10 cellular contexts compared by ENCODE assay signal in genomic region chr7:100220833-100221718, GRCh38. TPM values are rescaled to one million over a fixed set of nuclear protein-coding genes. Genes with fewer than 3 reads are reported as not detected.
DNase-seq lines count a peak whose midpoint lies in the region; TF ChIP-seq lines count a peak whose summit lies in the region.
"Had no signal": no experiment of that assay in that cellular context is flagged by ENCODE, and none has a peak within 500 bp of the region (broad histone marks: within the 10 kb centered on the region; RNA-seq: fewer than 3 reads in every experiment).

No MANE protein-coding gene starts in this region.

- no peaks in the 10 kb centered on the region for H3K27me3 ChIP-seq in breast epithelium
- H3K27me3 ChIP-seq in mammary epithelial cell (ENCODE audit: insufficient read depth, low read length): no peaks in the 10 kb centered on the region
- H3K27me3 ChIP-seq in dorsolateral prefrontal cortex: no peaks in the 10 kb centered on the region
- no peaks in the 10 kb centered on the region for H3K27me3 ChIP-seq in H9 (ENCODE audit: insufficient read depth, low read length)

- H3K14ac ChIP-seq in H9 (ENCODE audit: insufficient read depth, low read length): no peak overlapping the region

- H3K4me1 ChIP-seq in breast epithelium (no peaks in the 10 kb centered on the region), mammary epithelial cell (ENCODE audit: insufficient read depth, low read length) (no peaks in the 10 kb centered on the region), H9 (ENCODE audit: insufficient read depth, low read length) (no peaks in the 10 kb centered on the region)
- H3K4me1 ChIP-seq: A549 had no signal

- H3K4me1 Mint-ChIP-seq in activated naive CD8-positive, alpha-beta T cell (ENCODE audit: low read depth): peaks cover 57% of the 10 kb centered on the region
- H3K4me1 Mint-ChIP-seq in H9: peaks cover 3 to 6% of the 10 kb centered on the region in 2 experiments; a peak in 3 of 4 replicates

- H3K9me3 ChIP-seq in breast epithelium: no peaks in the 10 kb centered on the region
- no peaks in the 10 kb centered on the region for H3K9me3 ChIP-seq in mammary epithelial cell (replicated peaks; ENCODE audit: insufficient read depth, low read length)
- H3K9me3 ChIP-seq in H9 (ENCODE audit: control insufficient read depth, low read depth, low read length): no peaks in the 10 kb centered on the region
- H3K9me3 ChIP-seq: A549 had no signal

- H4K20me1 ChIP-seq in mammary epithelial cell (ENCODE audit: insufficient read depth, low read length) (no peaks in the 10 kb centered on the region), H9 (ENCODE audit: control insufficient read depth, insufficient read depth, insufficient read length) (no peaks in the 10 kb centered on the region)

- H2BK12ac ChIP-seq in H9 (ENCODE audit: insufficient read length, low read depth, low read length): no peak overlapping the region

- H2AFZ ChIP-seq in mammary epithelial cell (ENCODE audit: low read depth, low read length) (no peak overlapping the region), H9 (ENCODE audit: low read length) (no peak overlapping the region)

- no TSS peak for BruUV-seq in mammary epithelial cell (replicated peaks; lab: Mats Ljungman, UMichigan)

- no peak overlapping the region for H2AK5ac ChIP-seq in H9 (ENCODE audit: insufficient read length, low read length)

- H2BK15ac ChIP-seq in H9 (ENCODE audit: low read depth, low read length): no peak overlapping the region

- H3K23me2 ChIP-seq in H9 (ENCODE audit: insufficient read length, low read depth, low read length, poor library complexity, severe bottlenecking): no peaks in the 10 kb centered on the region

- TF ChIP-seq CTCF in breast epithelium (IDR thresholded peaks at IDR 0.05): no peak
- TF ChIP-seq CTCF in mammary epithelial cell (conservative IDR thresholded peaks at IDR 0.05 in 1 of 2, IDR thresholded peaks at IDR 0.05 in 1 of 2; ENCODE audit: extremely low read depth in 1 of 2, insufficient read depth in 1 of 2, low read depth in 1 of 2, low read length in 2 of 2): no peak
- TF ChIP-seq CTCF in RWPE1 (conservative IDR thresholded peaks at IDR 0.05; ENCODE audit: low read depth): no peak
- no peak for TF ChIP-seq CTCF in dorsolateral prefrontal cortex (IDR thresholded peaks at IDR 0.05 in 54 of 56, conservative IDR thresholded peaks at IDR 0.05 in 2 of 56; ENCODE audit: low read depth in 1 of 56, partially characterized antibody in 56 of 56)
- TF ChIP-seq CTCF in H9 (conservative IDR thresholded peaks at IDR 0.05): no peak

- dilution Hi-C loops in mammary epithelial cell (cut with HindIII; ENCODE audit: low sequenced_read_pairs): no loop called here

- H3K4me3 ChIP-seq in breast epithelium (peak overlapping the region in 2 of 3 donors; percentile 9 to 11), mammary epithelial cell (replicated peaks in 1 of 3; ENCODE audit: insufficient read depth in 1 of 3, low read depth in 2 of 3, low read length in 3 of 3) (no peak overlapping the region), dorsolateral prefrontal cortex (no peak overlapping the region)
- H3K4me3 ChIP-seq: A549 had no signal

- CTCF ChIA-PET in mammary epithelial cell (lab: Charles Lee; ENCODE audit: low non-redundant PET) (no interaction called here), RWPE1 (lab: Yijun Ruan, JAX) (interaction anchor here (0.6 to 0.8 kb wide), 2 partner anchors 90 to 128 kb away, joined by 3 read pairs; no protein-coding TSS in a partner anchor)

- DNase-seq in breast epithelium (ENCODE audit: low spot score in 2 of 2) (peak in 1 of 2 donors; percentile 27), mammary epithelial cell (no peak), RPMI8226 (peak; percentile 89), RWPE1 (ENCODE audit: low spot score) (no peak), dorsolateral prefrontal cortex (no peak), H9 (no peak)
- DNase-seq in stimulated activated CD8-positive, alpha-beta memory T cell treated with anti-CD3 and anti-CD28 coated beads, Interleukin-12 subunit alpha, Interleukin-12 subunit beta, amount 100 ng/mL, for 4 hours (ENCODE audit: low read depth): peak; percentile 51

- H4K91ac ChIP-seq in H9 (ENCODE audit: insufficient read length, low read depth, low read length): no peak overlapping the region

- intact Hi-C loops in breast epithelium (cut with DNase I; ENCODE audit: low total_unique reads): no loop called here
- intact Hi-C loops in mammary epithelial cell (cut with micrococcal nuclease): no loop called here
- intact Hi-C loops in dorsolateral prefrontal cortex (cut with DNase I): loop anchor here in 1 of 2 donors (5.0 kb wide), 2 partner anchors 46 to 89 kb away; no protein-coding TSS in a partner anchor

- TF ChIP-seq POLR2A in breast epithelium (IDR thresholded peaks at IDR 0.05): no peak

- H3K79me1 ChIP-seq in H9 (ENCODE audit: insufficient read depth, low read depth, low read length, poor library complexity, severe bottlenecking): no peaks in the 10 kb centered on the region

- H3K4me2 ChIP-seq in mammary epithelial cell (ENCODE audit: insufficient read depth, low read depth, low read length) (no peak overlapping the region), H9 (ENCODE audit: insufficient read depth, insufficient read length, low read length) (no peak overlapping the region)
- H3K4me2 ChIP-seq: A549 had no signal

- H3K4ac ChIP-seq in H9 (ENCODE audit: low read depth, low read length): no peak overlapping the region

- H3K23ac ChIP-seq in H9 (ENCODE audit: insufficient read length, low read depth, low read length): no peak overlapping the region

- H3K18ac ChIP-seq in H9 (ENCODE audit: insufficient read length, low read depth, low read length): no peak overlapping the region

- no peaks in the 10 kb centered on the region for H3K36me3 ChIP-seq in breast epithelium
- H3K36me3 ChIP-seq in mammary epithelial cell (ENCODE audit: insufficient read depth, low read length): no peaks in the 10 kb centered on the region

- POLR2A ChIA-PET in RWPE1 (lab: Yijun Ruan, JAX; ENCODE audit: low non-redundant PET): no interaction called here

- H3K56ac ChIP-seq in H9 (ENCODE audit: insufficient read length, low read depth, low read length): no peak overlapping the region

- H3K9me3 Mint-ChIP-seq in activated naive CD8-positive, alpha-beta T cell (ENCODE audit: low read depth): no peaks in the 10 kb centered on the region
- no peaks in the 10 kb centered on the region for H3K9me3 Mint-ChIP-seq in H9

- peak overlapping the region; percentile 98 for H3K27ac Mint-ChIP-seq in activated naive CD8-positive, alpha-beta T cell
- no peak overlapping the region; a peak in 1 of 7 replicates for H3K27ac Mint-ChIP-seq in H9

- H2BK20ac ChIP-seq in H9 (ENCODE audit: low read depth, low read length, poor library complexity, severe bottlenecking): no peak overlapping the region

- no peak overlapping the region for H3K9ac ChIP-seq in mammary epithelial cell (ENCODE audit: insufficient read depth, low read length)
- H3K9ac ChIP-seq in H9 (ENCODE audit: extremely low read depth, insufficient read length, low read length): no peak overlapping the region

- H3T11ph ChIP-seq in H9 (ENCODE audit: low read length): no peak overlapping the region

- in situ Hi-C loops in mammary epithelial cell (cut with MboI; ENCODE audit: low sequenced_read_pairs in 2 of 2): no loop called here

- H4K5ac ChIP-seq in H9 (ENCODE audit: insufficient read length, low read depth, low read length): no peak overlapping the region

- peaks cover 7% of the 10 kb centered on the region for H3K36me3 Mint-ChIP-seq in activated naive CD8-positive, alpha-beta T cell
- peaks cover 4 to 17% (median 12%) of the 10 kb centered on the region in 3 experiments; a peak in 5 of 7 replicates for H3K36me3 Mint-ChIP-seq in H9 (ENCODE audit: insufficient read depth in 1 of 3, low read depth in 3 of 3)

- no peak overlapping the region for H4K8ac ChIP-seq in H9 (replicated peaks; ENCODE audit: insufficient read length, low read depth, low read length)

- H2BK5ac ChIP-seq in H9 (ENCODE audit: insufficient read length, low read length): no peak overlapping the region

- H3K79me2 ChIP-seq in mammary epithelial cell (ENCODE audit: insufficient read depth, low read length) (no peaks in the 10 kb centered on the region), H9 (ENCODE audit: insufficient read depth, low read length) (no peaks in the 10 kb centered on the region)

- peak overlapping the region in 1 of 2 donors; percentile 43 for H3K27ac ChIP-seq in breast epithelium
- no peak overlapping the region for H3K27ac ChIP-seq in mammary epithelial cell (ENCODE audit: insufficient read depth, low read depth, low read length)
- no peak overlapping the region for H3K27ac ChIP-seq in RWPE1
- H3K27ac ChIP-seq in dorsolateral prefrontal cortex: peak overlapping the region in 18 of 59 donors; percentile 1 to 45 (median 20)
- no peak overlapping the region for H3K27ac ChIP-seq in H9 (ENCODE audit: insufficient read length, low read depth, low read length)
- H3K27ac ChIP-seq: A549 had no signal

- no peak overlapping the region for H2BK120ac ChIP-seq in H9 (ENCODE audit: low read depth, low read length, poor library complexity, severe bottlenecking)

- peak overlapping the region; percentile 97 for H3K4me3 Mint-ChIP-seq in activated naive CD8-positive, alpha-beta T cell
- no peak overlapping the region for H3K4me3 Mint-ChIP-seq in H9

- 72% methylated on average over 13 of the region's 18 CpGs for WGBS in mammary epithelial cell (ENCODE audit: low coverage, missing lambda C conversion rate)
- WGBS in H9 (ENCODE audit: extremely low coverage, insufficient read length, low lambda C conversion rate): no CpG with 5 or more reads among the region's 18 CpGs

- H3K27me3 Mint-ChIP-seq in activated naive CD8-positive, alpha-beta T cell: no peaks in the 10 kb centered on the region
- no peaks in the 10 kb centered on the region; the same call in 1 of the 2 replicates for H3K27me3 Mint-ChIP-seq in H9 (ENCODE audit: low read depth)

RNA-seq across cellular contexts. Expression of gene PVRIG, which starts 1.3 kb away (rescaled TPM):
- total RNA-seq in breast epithelium: 1 to 10 TPM in 1 of 3 donors, under 1 TPM in 2; 0.32 to 1.2 (median 0.66) TPM
- not detected for total RNA-seq in mammary epithelial cell
- not detected for polyA plus RNA-seq in mammary epithelial cell
- not detected for polyA minus RNA-seq in mammary epithelial cell
- 1 to 10 TPM in 5 of 120 experiments, under 1 TPM in 4, not detected in 111; 0.36 to 2.3 (median 1.4) TPM for total RNA-seq in dorsolateral prefrontal cortex
- 0.50 and 0.70 TPM in 2 replicates for total RNA-seq in H9 (2021)
- total RNA-seq: myocyte had no signal
- polyA plus RNA-seq: A549 had no signal

RNA-seq across cellular contexts. Expression of gene STAG3, which starts 43.4 kb away (rescaled TPM):
- 1 to 10 TPM in 2 of 3 donors, under 1 TPM in 1; 0.80 to 3.3 (median 1.3) TPM for total RNA-seq in breast epithelium
- 1 to 10 TPM in 1 of 2 donors, under 1 TPM in 1; 0.33 to 2.7 TPM for total RNA-seq in mammary epithelial cell
- polyA plus RNA-seq in mammary epithelial cell: 0.34 TPM
- not detected for polyA minus RNA-seq in mammary epithelial cell
- total RNA-seq in dorsolateral prefrontal cortex: 1 to 10 TPM in 119 of 120 experiments, under 1 TPM in 1; 0.87 to 7.2 (median 2.7) TPM
- total RNA-seq in H9 (2021): 2.6 and 3.1 TPM in 2 replicates
- total RNA-seq: myocyte had no signal

RNA-seq across cellular contexts. Expression of gene GPC2, which starts 43.9 kb away (rescaled TPM):
- total RNA-seq in breast epithelium (1 to 10 TPM; 1.4 to 3.6 (median 3.4) TPM), mammary epithelial cell (1 to 10 TPM; 4.0 to 6.4 TPM), dorsolateral prefrontal cortex (1 to 10 TPM in 118 of 120 experiments, under 1 TPM in 2; 0.84 to 7.1 (median 2.4) TPM), H9 (2021) (39.5 and 45.2 TPM in 2 replicates)
- 0.53 TPM for polyA plus RNA-seq in mammary epithelial cell
- polyA minus RNA-seq in mammary epithelial cell: 0.88 TPM

RNA-seq across cellular contexts. Expression of gene GAL3ST4, which starts 52.7 kb away (rescaled TPM):
- total RNA-seq in breast epithelium (1 to 10 TPM in 2 of 3 donors, under 1 TPM in 1; 0.98 to 2.5 (median 1.9) TPM), mammary epithelial cell (10 to 100 TPM in 1 of 2 donors, 1 to 10 TPM in 1; 2.0 to 10.6 TPM), dorsolateral prefrontal cortex (10 to 100 TPM in 13 of 120 experiments, 1 to 10 TPM in 107; 2.6 to 14.0 (median 6.2) TPM), H9 (2021) (6.0 and 7.0 TPM in 2 replicates)
- 5.9 TPM for polyA plus RNA-seq in mammary epithelial cell
- polyA minus RNA-seq in mammary epithelial cell: 2.6 TPM

Comparison
In these comparisons a context has a peak if more than half of its experiments do, and no peak if none do; other contexts are left out.
1. H3K4me3 ChIP-seq: peak in breast epithelium (2 of 3); none in mammary epithelial cell (0 of 3) and dorsolateral prefrontal cortex (0 of 59).
2. DNase-seq: peak in RPMI8226 (single experiment) and stimulated activated CD8-positive, alpha-beta memory T cell treated with anti-CD3 and anti-CD28 coated beads, Interleukin-12 subunit alpha, Interleukin-12 subunit beta, amount 100 ng/mL, for 4 hours (single experiment); none in mammary epithelial cell (single experiment), RWPE1 (single experiment), dorsolateral prefrontal cortex (0 of 10) and H9 (single experiment).